Comparison of ENCODE assay signal across 1 cellular context in the genomic region with DNA sequence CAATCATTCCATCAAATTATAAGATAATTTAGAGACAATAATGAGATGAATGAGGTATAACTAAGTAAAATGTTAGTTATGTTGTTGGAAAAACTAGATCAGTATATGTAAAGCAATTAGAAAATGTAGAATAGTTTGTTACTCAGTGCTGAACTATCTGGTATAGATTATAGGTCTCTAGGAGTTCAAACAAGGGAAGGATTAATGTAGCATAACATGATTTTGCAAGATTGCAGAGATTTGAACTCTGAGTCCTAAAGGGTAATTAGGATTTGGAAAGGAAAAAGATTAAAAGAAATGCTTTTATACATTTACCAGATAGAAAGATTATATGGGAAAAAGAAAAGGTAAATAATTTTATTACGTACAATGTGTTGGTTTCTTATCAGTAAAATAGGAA.
TF ChIP-seq lines count a peak whose summit lies in the region.

No MANE protein-coding gene starts in this region.

TF ChIP-seq in HCT116, 20 proteins besides CTCF, POLR2A, EP300 and RAD21 (continued from another document):
- TF ChIP-seq CEBPB (IDR thresholded peaks at IDR 0.05; ENCODE audit: low read depth) (no peak), YY1 (IDR thresholded peaks at IDR 0.05; ENCODE audit: extremely low read depth, insufficient replicate concordance, low read depth, low read length) (no peak), SRF (IDR thresholded peaks at IDR 0.05; ENCODE audit: low read depth) (no peak), EZH2 (IDR thresholded peaks at IDR 0.05) (no peak)
